ENCODE assay signal across 8 cellular contexts in the genomic region with DNA sequence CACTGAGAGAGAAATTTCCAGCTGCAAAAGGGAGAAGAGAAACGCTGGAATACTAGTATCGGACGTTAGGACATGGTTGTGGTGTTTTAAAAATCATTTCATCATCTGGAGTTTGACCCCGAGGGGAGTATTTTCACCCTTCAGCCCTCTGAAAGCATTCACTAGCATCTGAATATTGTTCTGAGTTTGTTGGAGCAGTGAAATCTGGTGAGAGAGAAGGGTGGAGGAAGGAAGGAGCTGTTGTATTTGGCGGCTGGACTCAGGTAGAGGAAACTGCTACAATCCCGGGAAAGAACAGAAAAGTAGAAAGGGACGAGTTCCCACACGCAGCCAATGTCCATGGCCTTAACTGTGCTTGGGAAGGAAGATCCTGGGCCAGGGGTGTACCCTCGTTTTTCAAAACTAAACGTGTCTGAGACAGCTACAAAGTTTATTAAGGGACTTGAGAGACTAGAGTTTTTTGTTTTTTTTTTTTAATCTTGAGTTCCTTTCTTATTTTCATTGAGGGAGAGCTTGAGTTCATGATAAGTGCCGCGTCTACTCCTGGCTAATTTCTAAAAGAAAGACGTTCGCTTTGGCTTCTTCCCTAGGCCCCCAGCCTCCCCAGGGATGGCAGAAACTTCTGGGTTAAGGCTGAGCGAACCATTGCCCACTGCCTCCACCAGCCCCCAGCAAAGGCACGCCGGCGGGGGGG. TPM values are rescaled to one million over a fixed set of nuclear protein-coding genes. Genes with fewer than 3 reads are reported as not detected.
DNase-seq lines count a peak whose midpoint lies in the region; ATAC-seq and TF ChIP-seq lines count a peak whose summit lies in the region.

No MANE protein-coding gene starts in this region.

- H3K27me3 Mint-ChIP-seq in activated naive CD4-positive, alpha-beta T cell treated with anti-CD3 and anti-CD28 coated beads, Interleukin-2, amount 10 ng/mL, durations not matched to agents 7 days and 5 days: peaks cover 7% of the 10 kb centered on the region

- no peak for ATAC-seq in HG02981 (IDR thresholded peaks at IDR 0.05; ENCODE audit: unreplicated experiment)

- H3K4me1 Mint-ChIP-seq in activated naive CD4-positive, alpha-beta T cell treated with anti-CD3 and anti-CD28 coated beads, Interleukin-2, amount 10 ng/mL, durations not matched to agents 7 days and 5 days: peaks cover 43% of the 10 kb centered on the region

- no peak for TF ChIP-seq POLR2A in vagina (IDR thresholded peaks at IDR 0.05)

- H3K36me3 Mint-ChIP-seq in activated naive CD4-positive, alpha-beta T cell treated with anti-CD3 and anti-CD28 coated beads, Interleukin-2, amount 10 ng/mL, durations not matched to agents 7 days and 5 days: peaks cover 58% of the 10 kb centered on the region

- peak overlapping the region; percentile 54 to 100 (median 95) for H3K4me3 ChIP-seq in dorsolateral prefrontal cortex
- H3K4me3 ChIP-seq in vagina: peak overlapping the region; percentile 93 to 100

- intact Hi-C loops in dorsolateral prefrontal cortex (cut with DNase I) (loop anchor here (5.0 to 10.0 kb wide), 4 partner anchors 71 to 1061 kb away; partner anchors contain the start of genes BORCS5 (in 2 of the 2), APOLD1 (in 1 of the 2) and MANSC1 (in 1 of the 2)), vagina (cut with DNase I) (loop anchor here (2.0 kb wide), 1 partner anchor 73 kb away; no protein-coding TSS in a partner anchor)

- H3K27ac ChIP-seq in dorsolateral prefrontal cortex: peak overlapping the region; percentile 98 to 100 (median 100)
- H3K27ac ChIP-seq in vagina: peak overlapping the region; percentile 100

- H3K27ac Mint-ChIP-seq in activated naive CD4-positive, alpha-beta T cell treated with anti-CD3 and anti-CD28 coated beads, Interleukin-2, amount 10 ng/mL, durations not matched to agents 7 days and 5 days: peak overlapping the region; percentile 100

- peak overlapping the region; percentile 93 for H3K4me3 Mint-ChIP-seq in activated naive CD4-positive, alpha-beta T cell treated with anti-CD3 and anti-CD28 coated beads, Interleukin-2, amount 10 ng/mL, durations not matched to agents 7 days and 5 days

- H3K36me3 ChIP-seq in vagina: peaks cover 0 to 14% of the 10 kb centered on the region in 2 donors

- CTCF ChIA-PET in activated naive CD4-positive, alpha-beta T cell treated with anti-CD3 and anti-CD28 coated beads, Interleukin-2, amount 10 ng/mL, durations not matched to agents 7 days and 5 days (lab: Charles Lee): interaction anchor here (0.8 to 2.9 kb wide), 9 partner anchors 8 to 359 kb away, joined by 3 to 25 read pairs (median 4); no protein-coding TSS in a partner anchor

- peak in 1 of 56 donors; percentile 2 for TF ChIP-seq CTCF in dorsolateral prefrontal cortex (IDR thresholded peaks at IDR 0.05 in 54 of 56, conservative IDR thresholded peaks at IDR 0.05 in 2 of 56; ENCODE audit: low read depth in 1 of 56, partially characterized antibody in 56 of 56)
- TF ChIP-seq CTCF in vagina (IDR thresholded peaks at IDR 0.05): no peak

- no peaks in the 10 kb centered on the region for H3K9me3 ChIP-seq in vagina

- peaks cover 54% of the 10 kb centered on the region for H3K4me1 ChIP-seq in vagina

- H3K9me3 Mint-ChIP-seq in activated naive CD4-positive, alpha-beta T cell treated with anti-CD3 and anti-CD28 coated beads, Interleukin-2, amount 10 ng/mL, durations not matched to agents 7 days and 5 days: no peaks in the 10 kb centered on the region

- DNase-seq in activated naive CD4-positive, alpha-beta T cell treated with anti-CD3 and anti-CD28 coated beads, Interleukin-2, amount 10 ng/mL, durations not matched to agents 7 days and 5 days: no peak
- DNase-seq in activated naive CD4-positive, alpha-beta T cell treated with Interleukin-2 at 50 U/mL for 16 hours: no peak
- peak; percentile 16 for DNase-seq in RKO (ENCODE audit: low spot score)
- peak in 1 of 10 donors; percentile 36 for DNase-seq in dorsolateral prefrontal cortex
- DNase-seq in midbrain (lab: John Stamatoyannopoulos, UW): peak; percentile 80
- no peak for DNase-seq in vagina (ENCODE audit: extremely low spot score in 2 of 2)
- no peak for DNase-seq in GM19238 (ENCODE audit: insufficient read length, low spot score)

- H3K27me3 ChIP-seq in dorsolateral prefrontal cortex (no peaks in the 10 kb centered on the region), vagina (no peaks in the 10 kb centered on the region)

RNA-seq across cellular contexts. Expression of gene CDKN1B, which starts 0.9 kb away (rescaled TPM):
- total RNA-seq in dorsolateral prefrontal cortex (100 to 1,000 TPM in 21 of 120 experiments, 10 to 100 TPM in 99; 58.4 to 148 (median 88.8) TPM), vagina (52.5 TPM)

RNA-seq across cellular contexts. Expression of gene GPR19, which starts 20.3 kb away (rescaled TPM):
- 10 to 100 TPM in 109 of 120 experiments, 1 to 10 TPM in 11; 5.0 to 21.8 (median 13.1) TPM for total RNA-seq in dorsolateral prefrontal cortex
- total RNA-seq in vagina: not detected

Comparison
In these comparisons a context has a peak if more than half of its experiments do, and no peak if none do; other contexts are left out.
1. DNase-seq: peak in RKO (single experiment) and midbrain (single experiment); none in activated naive CD4-positive, alpha-beta T cell treated with anti-CD3 and anti-CD28 coated beads, Interleukin-2, amount 10 ng/mL, durations not matched to agents 7 days and 5 days (single experiment), activated naive CD4-positive, alpha-beta T cell treated with Interleukin-2 at 50 U/mL for 16 hours (single experiment), vagina (0 of 2) and GM19238 (single experiment).